ENCODE assay signal across 22 cellular contexts in genomic region chr1:65758128-65758527, GRCh38.
"Had no signal": no experiment of that assay in that cellular context is flagged by ENCODE, and none has a peak within 500 bp of the region (broad histone marks: within the 10 kb centered on the region; RNA-seq: fewer than 3 reads in every experiment).

No MANE protein-coding gene starts in this region.

- H3K9me3 ChIP-seq: gastrocnemius medialis, lower lobe of right lung, upper lobe of left lung had no signal

- H3K36me3 ChIP-seq: gastrocnemius medialis, lower lobe of right lung, upper lobe of left lung had no signal

- DNase-seq: activated CD4-positive, alpha-beta T cell treated with anti-CD3 and anti-CD28 coated beads for 1 hour; activated CD4-positive, alpha-beta T cell treated with anti-CD3 and anti-CD28 coated beads, Interleukin-2, amount 10 ng/mL, durations not matched to agents 7 days and 5 days; activated CD8-positive, alpha-beta T cell treated with anti-CD3 and anti-CD28 coated beads for 36 hours; activated naive CD8-positive, alpha-beta T cell treated with anti-CD3 and anti-CD28 coated beads, Interleukin-2, amount 50 U/mL, for 24 hours; activated T-cell treated with anti-CD3 and anti-CD28 coated beads, Interleukin-2, amount 50 U/mL, for 4 hours; effector memory CD4-positive, alpha-beta T cell; gastrocnemius medialis; glutamatergic neuron; left cardiac atrium; lower lobe of right lung; mesenchymal stem cell; posterior cingulate gyrus; right cardiac atrium; stimulated activated CD4-positive, alpha-beta T cell treated with anti-CD3 and anti-CD28 coated beads, Interleukin-4, amount 100 ng/mL, for 1 hour; stimulated activated naive CD8-positive, alpha-beta T cell treated with anti-CD3 and anti-CD28 coated beads, Interleukin-15, amount 100 ng/mL, for 72 hours; substantia nigra; T-helper 2 cell; upper lobe of left lung had no signal

- H3K27ac ChIP-seq: gastrocnemius medialis, lower lobe of right lung, upper lobe of left lung had no signal

- H3K4me3 ChIP-seq: gastrocnemius medialis, lower lobe of right lung, upper lobe of left lung had no signal

- H3K27me3 ChIP-seq: gastrocnemius medialis, upper lobe of left lung had no signal

- H3K4me1 ChIP-seq: gastrocnemius medialis, lower lobe of right lung, upper lobe of left lung had no signal

- ATAC-seq: activated CD8-positive, alpha-beta T cell treated with anti-CD3 and anti-CD28 coated beads for 36 hours; activated naive CD8-positive, alpha-beta T cell treated with anti-CD3 and anti-CD28 coated beads, Interleukin-2, amount 50 U/mL, for 24 hours; activated T-cell treated with anti-CD3 and anti-CD28 coated beads, Interleukin-2, amount 50 U/mL, for 4 hours; activated T-helper 17 cell treated with anti-CD3 and anti-CD28 coated beads, Interleukin-2, amount 50 U/mL, for 72 hours; gastrocnemius medialis; left cardiac atrium; lower lobe of right lung; natural killer cell treated with Interleukin-12 subunit alpha and Interleukin-12 subunit beta and Interleukin-15 and Interleukin-18, amount 100 ng/mL, for 72 hours; right cardiac atrium; stimulated activated effector memory CD8-positive, alpha-beta T cell treated with anti-CD3 and anti-CD28 coated beads, Interleukin-12 subunit alpha, Interleukin-12 subunit beta, amount 100 ng/mL, for 72 hours; stimulated activated naive CD8-positive, alpha-beta T cell treated with anti-CD3 and anti-CD28 coated beads, Interleukin-15, amount 100 ng/mL, for 72 hours; WTC11 had no signal
